20 cellular contexts compared by ENCODE assay signal in genomic region chr1:242623118-242623517, GRCh38.
DNase-seq lines count a peak whose midpoint lies in the region.
"Had no signal": no experiment of that assay in that cellular context is flagged by ENCODE, and none has a peak within 500 bp of the region (broad histone marks: within the 10 kb centered on the region; RNA-seq: fewer than 3 reads in every experiment).

No MANE protein-coding gene starts in this region.

- H3K4me1 Mint-ChIP-seq in activated naive CD4-positive, alpha-beta T cell treated with anti-CD3 and anti-CD28 coated beads, Interleukin-2, amount 10 ng/mL, durations not matched to agents 7 days and 5 days = no peaks in the 10 kb centered on the region
- H3K4me1 Mint-ChIP-seq: CD14-positive monocyte had no signal

- peaks cover 7% of the 10 kb centered on the region for H3K9me3 Mint-ChIP-seq in activated naive CD4-positive, alpha-beta T cell treated with anti-CD3 and anti-CD28 coated beads, Interleukin-2, amount 10 ng/mL, durations not matched to agents 7 days and 5 days

- in situ Hi-C loops in SK-MEL-5 (cut with HindIII; ENCODE audit: low pct_unique_long_range_greater_than_20kb, low sequenced_read_pairs) = no loop called here

- CTCF ChIA-PET in activated naive CD4-positive, alpha-beta T cell treated with anti-CD3 and anti-CD28 coated beads, Interleukin-2, amount 10 ng/mL, durations not matched to agents 7 days and 5 days (lab: Charles Lee) = no interaction called here

- H3K27me3 Mint-ChIP-seq in activated naive CD4-positive, alpha-beta T cell treated with anti-CD3 and anti-CD28 coated beads, Interleukin-2, amount 10 ng/mL, durations not matched to agents 7 days and 5 days = no peaks in the 10 kb centered on the region
- H3K27me3 Mint-ChIP-seq: CD4-positive, alpha-beta T cell had no signal

- no peak overlapping the region for H3K4me3 Mint-ChIP-seq in activated naive CD4-positive, alpha-beta T cell treated with anti-CD3 and anti-CD28 coated beads, Interleukin-2, amount 10 ng/mL, durations not matched to agents 7 days and 5 days
- H3K4me3 Mint-ChIP-seq: CD14-positive monocyte; CD4-positive, alpha-beta T cell had no signal

- no peak overlapping the region for H3K27ac Mint-ChIP-seq in activated naive CD4-positive, alpha-beta T cell treated with anti-CD3 and anti-CD28 coated beads, Interleukin-2, amount 10 ng/mL, durations not matched to agents 7 days and 5 days
- H3K27ac Mint-ChIP-seq: CD14-positive monocyte; CD4-positive, alpha-beta T cell had no signal

- DNase-seq in COLO829 (ENCODE audit: low spot score) = peak; percentile 23
- DNase-seq in SK-MEL-5 (ENCODE audit: low read depth, low spot score) = peak; percentile 44
- DNase-seq in foreskin melanocyte = peak; percentile 52
- peak; percentile 36 for DNase-seq in pons (ENCODE audit: low spot score)
- no peak for DNase-seq in activated naive CD4-positive, alpha-beta T cell treated with anti-CD3 and anti-CD28 coated beads, Interleukin-2, amount 10 ng/mL, durations not matched to agents 7 days and 5 days
- DNase-seq in NCI-H1105 treated with DMSO at 0.1 percent for 48 hours (lab: John Stamatoyannopoulos, UW) = no peak
- DNase-seq in OCI-M2 (lab: John Stamatoyannopoulos, UW; ENCODE audit: unreplicated experiment) = no peak
- no peak for DNase-seq in H4 (ENCODE audit: low spot score)
- DNase-seq: 8988T; ACHN; AML-193; BE2C; Caco-2; CD4-positive, alpha-beta T cell; DMS153; DND-41; GM23248; H7; HCEC 1CT had no signal

- no peaks in the 10 kb centered on the region for H3K36me3 Mint-ChIP-seq in activated naive CD4-positive, alpha-beta T cell treated with anti-CD3 and anti-CD28 coated beads, Interleukin-2, amount 10 ng/mL, durations not matched to agents 7 days and 5 days
- H3K36me3 Mint-ChIP-seq: CD14-positive monocyte had no signal

Comparison
In these comparisons a context has a peak if more than half of its experiments do, and no peak if none do; other contexts are left out.
1. DNase-seq: peak in COLO829 (single experiment), SK-MEL-5 (single experiment), foreskin melanocyte (single experiment) and pons (single experiment); none in activated naive CD4-positive, alpha-beta T cell treated with anti-CD3 and anti-CD28 coated beads, Interleukin-2, amount 10 ng/mL, durations not matched to agents 7 days and 5 days (single experiment), NCI-H1105 treated with DMSO at 0.1 percent for 48 hours (single experiment), OCI-M2 (single experiment) and H4 (single experiment).